Comparison of ENCODE assay signal across 9 cellular contexts in the genomic region with DNA sequence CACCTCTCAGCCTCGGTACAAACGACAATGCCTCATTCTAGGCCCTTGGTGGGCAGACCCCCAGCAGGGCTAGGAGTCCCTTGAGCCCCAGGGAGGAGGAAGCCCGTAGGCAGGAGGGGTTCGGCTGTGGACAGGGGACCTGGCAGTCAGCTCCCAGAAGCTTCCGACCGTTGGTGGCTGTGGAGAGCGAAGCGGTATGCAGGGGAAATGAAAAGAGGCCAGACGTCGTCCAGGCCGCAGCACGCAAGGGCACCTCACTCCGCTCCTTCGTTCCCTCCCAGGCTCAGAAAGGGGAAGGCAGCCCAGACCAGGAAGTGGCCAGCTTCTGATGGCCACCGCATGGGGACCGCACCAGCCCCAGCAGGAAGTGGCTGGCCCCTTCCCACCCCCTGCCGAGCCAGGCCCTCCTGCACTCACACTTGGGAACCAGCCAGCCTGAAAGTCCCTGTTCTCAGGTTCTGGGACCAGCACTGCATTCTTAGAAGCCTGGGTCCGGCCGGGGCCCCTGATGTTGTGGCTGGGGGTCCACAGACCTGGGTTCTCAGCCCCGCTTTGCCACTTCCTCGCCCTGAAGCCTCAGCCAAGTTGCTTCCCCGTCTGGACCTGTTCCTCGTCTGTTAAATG.
A peak's percentile ranks its signal among the peaks of the same experiment; 100 is the strongest.
DNase-seq lines count a peak whose midpoint lies in the region; ATAC-seq, FAIRE-seq and TF ChIP-seq lines count a peak whose summit lies in the region.
"Had no signal": no experiment of that assay in that cellular context is flagged by ENCODE, and none has a peak within 500 bp of the region (broad histone marks: within the 10 kb centered on the region; RNA-seq: fewer than 3 reads in every experiment).

No MANE protein-coding gene starts in this region.

- H4K91ac ChIP-seq in mesenchymal stem cell (ENCODE audit: low read length), result no peak overlapping the region

- BruUV-seq in MCF 10A (replicated peaks; lab: Mats Ljungman, UMichigan), result no TSS peak

- no peak overlapping the region for H2AK5ac ChIP-seq in mesenchymal stem cell (ENCODE audit: low read length, severe bottlenecking)

- no peak overlapping the region for H2BK15ac ChIP-seq in mesenchymal stem cell (ENCODE audit: low read depth, poor library complexity, severe bottlenecking)

- H2BK5ac ChIP-seq in mesenchymal stem cell (ENCODE audit: low read depth, low read length, poor library complexity, severe bottlenecking), result no peak overlapping the region

- H3K4me1 Mint-ChIP-seq in activated T-helper 1 cell treated with anti-CD3 and anti-CD28 coated beads, Interleukin-12 subunit alpha, Interleukin-12 subunit beta, Interleukin-2, Interleukin-4 antibody, amounts not matched to agents 30 ng/mL and 10 ng/mL and 1 ng/mL, durations not matched to agents 14 hours and 24 hours and 36 hours (ENCODE audit: low read depth), result peaks cover 67% of the 10 kb centered on the region
- H3K4me1 Mint-ChIP-seq in MCF 10A (ENCODE audit: insufficient read depth, unreplicated experiment), result peaks cover 12% of the 10 kb centered on the region

- H4K8ac ChIP-seq in mesenchymal stem cell (ENCODE audit: low read length), result peak overlapping the region; percentile 52

- no peak overlapping the region for H3K4me3 Mint-ChIP-seq in activated T-helper 1 cell treated with anti-CD3 and anti-CD28 coated beads, Interleukin-12 subunit alpha, Interleukin-12 subunit beta, Interleukin-2, Interleukin-4 antibody, amounts not matched to agents 30 ng/mL and 10 ng/mL and 1 ng/mL, durations not matched to agents 14 hours and 24 hours and 36 hours
- H3K4me3 Mint-ChIP-seq in MCF 10A (ENCODE audit: unreplicated experiment), result no peak overlapping the region

- TF ChIP-seq CTCF in C4-2B (conservative IDR thresholded peaks at IDR 0.05) (no peak), MCF 10A (IDR thresholded peaks at IDR 0.05; ENCODE audit: unreplicated experiment) (no peak)

- no peak for FAIRE-seq in RCC 7860 (lab: Jason Lieb, UNC)
- FAIRE-seq: endothelial cell of umbilical vein had no signal

- H3K23ac ChIP-seq in mesenchymal stem cell (ENCODE audit: low read length in 2 of 2), result no peak overlapping the region

- no peaks in the 10 kb centered on the region for H3K9me3 Mint-ChIP-seq in activated T-helper 1 cell treated with anti-CD3 and anti-CD28 coated beads, Interleukin-12 subunit alpha, Interleukin-12 subunit beta, Interleukin-2, Interleukin-4 antibody, amounts not matched to agents 30 ng/mL and 10 ng/mL and 1 ng/mL, durations not matched to agents 14 hours and 24 hours and 36 hours
- H3K9me3 Mint-ChIP-seq in MCF 10A (ENCODE audit: unreplicated experiment), result no peaks in the 10 kb centered on the region

- H2BK120ac ChIP-seq in mesenchymal stem cell (ENCODE audit: low read depth, low read length), result no peak overlapping the region

- WGBS in mesenchymal stem cell, result 73% methylated on average over 23 of the region's 23 CpGs

- H3K9ac ChIP-seq in mesenchymal stem cell (ENCODE audit: low read length), result no peak overlapping the region

- H3K79me1 ChIP-seq in mesenchymal stem cell (replicated peaks; ENCODE audit: low read length, poor library complexity, severe bottlenecking), result no peaks in the 10 kb centered on the region

- DNase-seq in activated T-helper 1 cell treated with anti-CD3 and anti-CD28 coated beads, Interleukin-12 subunit alpha, Interleukin-12 subunit beta, Interleukin-2, Interleukin-4 antibody, amounts not matched to agents 30 ng/mL and 10 ng/mL and 1 ng/mL, durations not matched to agents 14 hours and 24 hours and 36 hours (ENCODE audit: low spot score), result no peak
- DNase-seq in mesenchymal stem cell (no peak), MCF 10A (ENCODE audit: unreplicated experiment) (no peak), islet precursor cell (no peak), RCC 7860 (ENCODE audit: low spot score) (no peak)

- H3K27ac Mint-ChIP-seq in activated T-helper 1 cell treated with anti-CD3 and anti-CD28 coated beads, Interleukin-12 subunit alpha, Interleukin-12 subunit beta, Interleukin-2, Interleukin-4 antibody, amounts not matched to agents 30 ng/mL and 10 ng/mL and 1 ng/mL, durations not matched to agents 14 hours and 24 hours and 36 hours, result peak overlapping the region; percentile 11
- no peak overlapping the region for H3K27ac Mint-ChIP-seq in MCF 10A (ENCODE audit: low read depth, unreplicated experiment)

- no peak overlapping the region for H3K4me3 ChIP-seq in mesenchymal stem cell (ENCODE audit: insufficient read depth in 1 of 2, low read depth in 1 of 2, low read length in 2 of 2)

- peak overlapping the region in 1 of 2 experiments; percentile 38 for H2BK12ac ChIP-seq in mesenchymal stem cell (ENCODE audit: low read length in 2 of 2)

- peaks cover 2% of the 10 kb centered on the region for H3K27me3 Mint-ChIP-seq in activated T-helper 1 cell treated with anti-CD3 and anti-CD28 coated beads, Interleukin-12 subunit alpha, Interleukin-12 subunit beta, Interleukin-2, Interleukin-4 antibody, amounts not matched to agents 30 ng/mL and 10 ng/mL and 1 ng/mL, durations not matched to agents 14 hours and 24 hours and 36 hours (ENCODE audit: insufficient read depth)
- no peaks in the 10 kb centered on the region for H3K27me3 Mint-ChIP-seq in MCF 10A (ENCODE audit: insufficient read depth, unreplicated experiment)

- H3K27me3 ChIP-seq in mesenchymal stem cell (ENCODE audit: control insufficient read depth in 1 of 2, insufficient read depth in 1 of 2, low read length in 2 of 2), result peaks cover 8 to 69% of the 10 kb centered on the region in 2 experiments

- CTCF ChIA-PET in MCF 10A (lab: Yijun Ruan, JAX), result interaction anchor here (0.6 kb wide), 1 partner anchor 561 kb away, joined by 3 read pairs; no protein-coding TSS in a partner anchor

- H3K36me3 ChIP-seq in mesenchymal stem cell (ENCODE audit: control insufficient read depth in 1 of 2, insufficient read depth in 2 of 2, low read depth in 1 of 2, low read length in 2 of 2), result no peaks in the 10 kb centered on the region

- intact Hi-C loops in activated T-helper 1 cell treated with anti-CD3 and anti-CD28 coated beads, Interleukin-12 subunit alpha, Interleukin-12 subunit beta, Interleukin-2, Interleukin-4 antibody, amounts not matched to agents 30 ng/mL and 10 ng/mL and 1 ng/mL, durations not matched to agents 14 hours and 24 hours and 36 hours (cut with micrococcal nuclease), result no loop called here
- intact Hi-C loops in MCF 10A (cut with micrococcal nuclease), result no loop called here

- no peak overlapping the region for H3K18ac ChIP-seq in mesenchymal stem cell (ENCODE audit: low read depth in 1 of 2, low read length in 2 of 2)

- ATAC-seq in GM21825 (IDR thresholded peaks at IDR 0.05; ENCODE audit: unreplicated experiment) (peak; percentile 24), HG02798 (IDR thresholded peaks at IDR 0.05; ENCODE audit: poor library complexity, unreplicated experiment) (no peak)

- H3K14ac ChIP-seq in mesenchymal stem cell (ENCODE audit: low read length in 2 of 2), result no peak overlapping the region

- peaks cover 10% of the 10 kb centered on the region for H3K4me1 ChIP-seq in mesenchymal stem cell (ENCODE audit: control insufficient read depth, insufficient read depth, low read depth, low read length)

- H3K27ac ChIP-seq in C4-2B, result peak overlapping the region; percentile 73; the same call in 1 of the 2 replicates
- H3K27ac ChIP-seq in mesenchymal stem cell (ENCODE audit: low read length, poor library complexity, severe bottlenecking), result no peak overlapping the region

- no peak overlapping the region for H3K4me2 ChIP-seq in mesenchymal stem cell (ENCODE audit: low read length, poor library complexity, severe bottlenecking)

- H3K9me3 ChIP-seq in mesenchymal stem cell (ENCODE audit: control insufficient read depth, low read length), result no peaks in the 10 kb centered on the region

- H3K4ac ChIP-seq in mesenchymal stem cell (ENCODE audit: low read depth in 1 of 2, low read length in 2 of 2), result no peak overlapping the region

- no peak overlapping the region for H2AFZ ChIP-seq in mesenchymal stem cell (ENCODE audit: low read depth, low read length)

- H3K36me3 Mint-ChIP-seq in activated T-helper 1 cell treated with anti-CD3 and anti-CD28 coated beads, Interleukin-12 subunit alpha, Interleukin-12 subunit beta, Interleukin-2, Interleukin-4 antibody, amounts not matched to agents 30 ng/mL and 10 ng/mL and 1 ng/mL, durations not matched to agents 14 hours and 24 hours and 36 hours (ENCODE audit: low read depth), result peaks cover 2% of the 10 kb centered on the region
- peaks cover 6% of the 10 kb centered on the region for H3K36me3 Mint-ChIP-seq in MCF 10A (ENCODE audit: insufficient read depth, unreplicated experiment)

- POLR2A ChIA-PET in MCF 10A (lab: Yijun Ruan, JAX), result no interaction called here
